Comparison of ENCODE assay signal across 1 cellular context in genomic region chr6:155408981-155409380, GRCh38.
TF ChIP-seq lines count a peak whose summit lies in the region.

No MANE protein-coding gene starts in this region.

TF ChIP-seq in HepG2, 621 proteins besides CTCF, POLR2A, EP300 and RAD21:
- 0 out of 2 replicates have a peak, but pooled peaks have one; percentile 12 for TF ChIP-seq MYPOP (CRISPR knock-in tag; IDR thresholded peaks at IDR 0.05)
- TF ChIP-seq ZNF224 (CRISPR knock-in tag; IDR thresholded peaks at IDR 0.05), result 0 out of 2 replicates have a peak, but pooled peaks have one; percentile 26
- no peak for TF ChIP-seq DZIP1 (CRISPR knock-in tag; IDR thresholded peaks at IDR 0.05)
- 0 out of 2 replicates have a peak, but pooled peaks have one; percentile 8 for TF ChIP-seq ZNF629 (CRISPR knock-in tag; conservative IDR thresholded peaks at IDR 0.05)
- 0 out of 2 replicates have a peak, but pooled peaks have one; percentile 16 for TF ChIP-seq ZNF687 (CRISPR knock-in tag; IDR thresholded peaks at IDR 0.05)
- no peak for TF ChIP-seq ZNF746 (CRISPR knock-in tag; IDR thresholded peaks at IDR 0.05)
